In genomic region chr10:110176626-110177025, GRCh38 we compare ENCODE assay signal across 27 cellular contexts. TPM values are rescaled to one million over a fixed set of nuclear protein-coding genes. Genes with fewer than 3 reads are reported as not detected.
A peak's percentile ranks its signal among the peaks of the same experiment; 100 is the strongest.
DNase-seq lines count a peak whose midpoint lies in the region; ATAC-seq, FAIRE-seq and TF ChIP-seq lines count a peak whose summit lies in the region.
"Had no signal": no experiment of that assay in that cellular context is flagged by ENCODE, and none has a peak within 500 bp of the region (broad histone marks: within the 10 kb centered on the region; RNA-seq: fewer than 3 reads in every experiment).

No MANE protein-coding gene starts in this region.

- no peaks in the 10 kb centered on the region for H3K9me3 Mint-ChIP-seq in astrocyte (ENCODE audit: unreplicated experiment)
- H3K9me3 Mint-ChIP-seq: effector memory CD8-positive, alpha-beta T cell; HFFc6; immature natural killer cell; mesothelial cell of epicardium; naive B cell had no signal

- H3K27ac ChIP-seq in cardiac muscle cell: peak overlapping the region; percentile 44
- H3K27ac ChIP-seq in astrocyte (ENCODE audit: low read depth, low read length): no peak overlapping the region
- peak overlapping the region; percentile 63 for H3K27ac ChIP-seq in right cardiac atrium (ENCODE audit: low read length)
- H3K27ac ChIP-seq in testis: no peak overlapping the region
- H3K27ac ChIP-seq in WERI-Rb-1: no peak overlapping the region
- H3K27ac ChIP-seq: A549 had no signal

- H4K20me1 ChIP-seq in astrocyte (ENCODE audit: insufficient read depth, low read length): no peaks in the 10 kb centered on the region

- no peaks in the 10 kb centered on the region for H3K36me3 Mint-ChIP-seq in astrocyte (ENCODE audit: low read depth, unreplicated experiment)
- H3K36me3 Mint-ChIP-seq: immature natural killer cell, mesothelial cell of epicardium, naive B cell had no signal

- 32% methylated on average over 7 of the region's 7 CpGs for WGBS in right cardiac atrium
- WGBS in testis, 2 donors: 16 to 32% methylated on average over 7 of the region's 7 CpGs

- intact Hi-C loops in left cardiac atrium (cut with DNase I) (no loop called here), right cardiac atrium (cut with DNase I) (no loop called here), testis (cut with DNase I; ENCODE audit: low total_unique reads) (no loop called here)

- no peak for TF ChIP-seq POLR2A in testis (IDR thresholded peaks at IDR 0.05)

- H3K4me1 ChIP-seq in cardiac muscle cell (ENCODE audit: low read depth): peaks cover 17% of the 10 kb centered on the region
- H3K4me1 ChIP-seq in astrocyte (ENCODE audit: insufficient read depth, low read length): no peaks in the 10 kb centered on the region
- H3K4me1 ChIP-seq in right cardiac atrium (ENCODE audit: control insufficient read depth, insufficient read depth, low read length): peaks cover 2% of the 10 kb centered on the region
- H3K4me1 ChIP-seq in testis: no peaks in the 10 kb centered on the region

- FAIRE-seq in astrocyte (lab: Jason Lieb, UNC): no peak
- FAIRE-seq: A549, colon had no signal

- H3K9ac ChIP-seq in astrocyte (ENCODE audit: low read length): no peak overlapping the region

- H3K9me3 ChIP-seq in cardiac muscle cell (ENCODE audit: low read depth): no peaks in the 10 kb centered on the region
- no peaks in the 10 kb centered on the region for H3K9me3 ChIP-seq in astrocyte (ENCODE audit: insufficient read depth, low read depth, low read length)
- no peaks in the 10 kb centered on the region for H3K9me3 ChIP-seq in right cardiac atrium (ENCODE audit: control insufficient read depth, low read length)
- H3K9me3 ChIP-seq in testis: no peaks in the 10 kb centered on the region
- H3K9me3 ChIP-seq in WERI-Rb-1 (ENCODE audit: severe bottlenecking): no peaks in the 10 kb centered on the region
- H3K9me3 ChIP-seq: A549 had no signal

- peaks cover 6% of the 10 kb centered on the region for H3K4me1 Mint-ChIP-seq in astrocyte (ENCODE audit: low read depth, unreplicated experiment)
- H3K4me1 Mint-ChIP-seq: mesothelial cell of epicardium had no signal

- H3K27me3 ChIP-seq in cardiac muscle cell (no peaks in the 10 kb centered on the region), astrocyte (ENCODE audit: insufficient read depth, low read length) (no peaks in the 10 kb centered on the region), right cardiac atrium (ENCODE audit: control insufficient read depth, insufficient read depth) (no peaks in the 10 kb centered on the region), testis (no peaks in the 10 kb centered on the region), WERI-Rb-1 (ENCODE audit: insufficient read depth, low read depth, severe bottlenecking) (no peaks in the 10 kb centered on the region)
- H3K27me3 ChIP-seq: foreskin keratinocyte had no signal

- H3K4me3 ChIP-seq in cardiac muscle cell (no peak overlapping the region), astrocyte (ENCODE audit: insufficient read depth, low read depth, low read length) (no peak overlapping the region), right cardiac atrium (ENCODE audit: low read length) (no peak overlapping the region), testis (peak overlapping the region in 1 of 2 donors; percentile 6), WERI-Rb-1 (ENCODE audit: low read depth, low read length) (no peak overlapping the region)
- H3K4me3 ChIP-seq: A549 had no signal

- peak overlapping the region; percentile 52 for H2AFZ ChIP-seq in astrocyte (ENCODE audit: low read depth, low read length)

- no peaks in the 10 kb centered on the region for H3K79me2 ChIP-seq in astrocyte (ENCODE audit: insufficient read depth, low read length)

- TF ChIP-seq CTCF in cardiac muscle cell (IDR thresholded peaks at IDR 0.05; ENCODE audit: low read depth, low read length) (no peak), astrocyte (IDR thresholded peaks at IDR 0.05; ENCODE audit: insufficient read depth, low read depth, low read length) (no peak), testis (IDR thresholded peaks at IDR 0.05) (no peak), WERI-Rb-1 (IDR thresholded peaks at IDR 0.05; ENCODE audit: low read depth, low read length) (no peak)

- H3K27me3 Mint-ChIP-seq in astrocyte (ENCODE audit: low read depth, unreplicated experiment): peaks cover 14% of the 10 kb centered on the region

- no peak overlapping the region for H3K27ac Mint-ChIP-seq in astrocyte (ENCODE audit: unreplicated experiment)
- H3K27ac Mint-ChIP-seq: effector memory CD8-positive, alpha-beta T cell; HFFc6; immature natural killer cell; mesothelial cell of epicardium had no signal

- H3K4me3 Mint-ChIP-seq in astrocyte (ENCODE audit: unreplicated experiment): no peak overlapping the region
- H3K4me3 Mint-ChIP-seq: effector memory CD8-positive, alpha-beta T cell; HFFc6; immature natural killer cell; mesothelial cell of epicardium had no signal

- H3K36me3 ChIP-seq in cardiac muscle cell: no peaks in the 10 kb centered on the region
- no peaks in the 10 kb centered on the region for H3K36me3 ChIP-seq in astrocyte (ENCODE audit: insufficient read depth, low read length)
- no peaks in the 10 kb centered on the region for H3K36me3 ChIP-seq in testis (ENCODE audit: low read depth, missing control alignments)
- H3K36me3 ChIP-seq in WERI-Rb-1: no peaks in the 10 kb centered on the region

- DNase-seq in cardiac muscle cell (ENCODE audit: low read depth in 1 of 2, low spot score in 1 of 2) (no peak), left cardiac atrium (no peak), astrocyte (ENCODE audit: low read depth) (peak; percentile 6), right cardiac atrium (no peak), testis (peak; percentile 47), SIG-M5 (lab: John Stamatoyannopoulos, UW) (no peak), NCI-H1694 treated with DMSO at 0.1 percent for 48 hours (lab: John Stamatoyannopoulos, UW) (no peak), WERI-Rb-1 (no peak)
- DNase-seq: activated CD4-positive, alpha-beta T cell treated with anti-CD3 and anti-CD28 coated beads, Interleukin-2, amount 50 U/mL, for 1 hour; activated naive CD4-positive, alpha-beta T cell treated with Interleukin-2 at 50 U/mL for 16 hours; Calu3; DMS79 treated with DMSO at 0.1 percent for 48 hours; effector memory CD8-positive, alpha-beta T cell; foreskin keratinocyte; HFFc6; immature natural killer cell; naive B cell; NCI-H1092; NCI-H1930; retina; stimulated activated CD4-positive, alpha-beta T cell treated with anti-CD3 and anti-CD28 coated beads, Interleukin-2, amount 100 ng/mL, for 48 hours; T1000; trophoblast cell had no signal

- H3K4me2 ChIP-seq in astrocyte (ENCODE audit: low read length): no peak overlapping the region
- H3K4me2 ChIP-seq: A549 had no signal

- no peak for ATAC-seq in left cardiac atrium
- peak in 1 of 2 donors; percentile 40 for ATAC-seq in right cardiac atrium
- ATAC-seq: A549; effector memory CD8-positive, alpha-beta T cell; esophagus mucosa; foreskin keratinocyte had no signal

RNA-seq across cellular contexts. Expression of gene MXI1, which starts 30.8 kb away (rescaled TPM):
- total RNA-seq in cardiac muscle cell (48.2 and 55.0 TPM in 2 replicates), left cardiac atrium (10 to 100 TPM; 38.7 to 43.0 TPM), astrocyte (31.5 and 35.4 TPM in 2 replicates), right cardiac atrium (10 to 100 TPM; 57.5 to 91.3 (median 62.4) TPM), testis (10 to 100 TPM; 66.8 to 69.1 TPM)
- polyA plus RNA-seq in cardiac muscle cell (68.4 and 69.8 TPM in 2 replicates), right cardiac atrium (35.5 TPM), testis (ENCODE audit: insufficient read depth, low read depth, low replicate concordance) (42.1 TPM)

Comparison
In these comparisons a context has a peak if more than half of its experiments do, and no peak if none do; other contexts are left out.
1. DNase-seq: peak in astrocyte (single experiment) and testis (single experiment); none in cardiac muscle cell (0 of 2), left cardiac atrium (single experiment), right cardiac atrium (0 of 3), SIG-M5 (single experiment), NCI-H1694 treated with DMSO at 0.1 percent for 48 hours (single experiment) and WERI-Rb-1 (single experiment).
2. H3K27ac ChIP-seq: peak in cardiac muscle cell (single experiment) and right cardiac atrium (single experiment); none in astrocyte (single experiment), testis (0 of 2) and WERI-Rb-1 (single experiment).